In the genomic region with DNA sequence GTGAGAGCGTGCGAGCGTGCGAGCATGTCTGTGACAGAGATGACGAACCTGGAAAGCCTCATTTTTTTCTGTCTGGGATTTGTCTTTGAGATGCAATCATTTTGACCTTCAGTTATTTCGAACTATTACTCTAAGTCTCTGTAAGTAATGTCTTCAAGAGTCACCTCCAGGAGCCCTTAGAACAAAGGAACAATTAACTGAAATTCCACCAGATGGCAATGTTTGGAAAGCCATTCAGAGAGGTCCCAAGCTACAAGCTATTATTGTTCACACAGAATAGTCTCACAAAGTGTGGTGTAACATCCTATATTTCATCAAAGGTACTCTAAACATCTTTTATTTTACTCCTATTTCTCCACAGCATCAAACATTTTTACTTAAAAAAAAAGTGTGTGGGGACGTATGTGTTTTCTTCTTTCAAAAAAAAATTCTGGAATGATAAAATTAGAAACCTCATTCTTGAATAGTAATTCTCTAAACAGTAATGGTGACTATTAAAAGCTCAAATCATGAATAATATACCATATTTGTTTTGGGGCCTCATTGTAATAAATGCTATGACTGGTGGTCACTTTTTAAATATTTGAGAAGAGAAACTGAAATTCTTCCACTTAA, we compare ENCODE assay signal across 2 cellular contexts.
A peak's percentile ranks its signal among the peaks of the same experiment; 100 is the strongest.
TF ChIP-seq lines count a peak whose summit lies in the region.

No MANE protein-coding gene starts in this region.

TF ChIP-seq in HEK293, 187 proteins besides CTCF, POLR2A, EP300 and RAD21:
- TF ChIP-seq, protein P1, sequence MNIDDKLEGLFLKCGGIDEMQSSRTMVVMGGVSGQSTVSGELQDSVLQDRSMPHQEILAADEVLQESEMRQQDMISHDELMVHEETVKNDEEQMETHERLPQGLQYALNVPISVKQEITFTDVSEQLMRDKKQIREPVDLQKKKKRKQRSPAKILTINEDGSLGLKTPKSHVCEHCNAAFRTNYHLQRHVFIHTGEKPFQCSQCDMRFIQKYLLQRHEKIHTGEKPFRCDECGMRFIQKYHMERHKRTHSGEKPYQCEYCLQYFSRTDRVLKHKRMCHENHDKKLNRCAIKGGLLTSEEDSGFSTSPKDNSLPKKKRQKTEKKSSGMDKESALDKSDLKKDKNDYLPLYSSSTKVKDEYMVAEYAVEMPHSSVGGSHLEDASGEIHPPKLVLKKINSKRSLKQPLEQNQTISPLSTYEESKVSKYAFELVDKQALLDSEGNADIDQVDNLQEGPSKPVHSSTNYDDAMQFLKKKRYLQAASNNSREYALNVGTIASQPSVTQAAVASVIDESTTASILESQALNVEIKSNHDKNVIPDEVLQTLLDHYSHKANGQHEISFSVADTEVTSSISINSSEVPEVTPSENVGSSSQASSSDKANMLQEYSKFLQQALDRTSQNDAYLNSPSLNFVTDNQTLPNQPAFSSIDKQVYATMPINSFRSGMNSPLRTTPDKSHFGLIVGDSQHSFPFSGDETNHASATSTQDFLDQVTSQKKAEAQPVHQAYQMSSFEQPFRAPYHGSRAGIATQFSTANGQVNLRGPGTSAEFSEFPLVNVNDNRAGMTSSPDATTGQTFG (tag by site-specific recombination; IDR thresholded peaks at IDR 0.05; ENCODE audit: borderline replicate concordance), result no peak
- no peak for TF ChIP-seq ZNF510 (tag by site-specific recombination; IDR thresholded peaks at IDR 0.05; ENCODE audit: insufficient replicate concordance)
- peak; percentile 70 for TF ChIP-seq ZNF654 (tag by site-specific recombination; IDR thresholded peaks at IDR 0.05; ENCODE audit: low read depth)
- TF ChIP-seq, protein P2, sequence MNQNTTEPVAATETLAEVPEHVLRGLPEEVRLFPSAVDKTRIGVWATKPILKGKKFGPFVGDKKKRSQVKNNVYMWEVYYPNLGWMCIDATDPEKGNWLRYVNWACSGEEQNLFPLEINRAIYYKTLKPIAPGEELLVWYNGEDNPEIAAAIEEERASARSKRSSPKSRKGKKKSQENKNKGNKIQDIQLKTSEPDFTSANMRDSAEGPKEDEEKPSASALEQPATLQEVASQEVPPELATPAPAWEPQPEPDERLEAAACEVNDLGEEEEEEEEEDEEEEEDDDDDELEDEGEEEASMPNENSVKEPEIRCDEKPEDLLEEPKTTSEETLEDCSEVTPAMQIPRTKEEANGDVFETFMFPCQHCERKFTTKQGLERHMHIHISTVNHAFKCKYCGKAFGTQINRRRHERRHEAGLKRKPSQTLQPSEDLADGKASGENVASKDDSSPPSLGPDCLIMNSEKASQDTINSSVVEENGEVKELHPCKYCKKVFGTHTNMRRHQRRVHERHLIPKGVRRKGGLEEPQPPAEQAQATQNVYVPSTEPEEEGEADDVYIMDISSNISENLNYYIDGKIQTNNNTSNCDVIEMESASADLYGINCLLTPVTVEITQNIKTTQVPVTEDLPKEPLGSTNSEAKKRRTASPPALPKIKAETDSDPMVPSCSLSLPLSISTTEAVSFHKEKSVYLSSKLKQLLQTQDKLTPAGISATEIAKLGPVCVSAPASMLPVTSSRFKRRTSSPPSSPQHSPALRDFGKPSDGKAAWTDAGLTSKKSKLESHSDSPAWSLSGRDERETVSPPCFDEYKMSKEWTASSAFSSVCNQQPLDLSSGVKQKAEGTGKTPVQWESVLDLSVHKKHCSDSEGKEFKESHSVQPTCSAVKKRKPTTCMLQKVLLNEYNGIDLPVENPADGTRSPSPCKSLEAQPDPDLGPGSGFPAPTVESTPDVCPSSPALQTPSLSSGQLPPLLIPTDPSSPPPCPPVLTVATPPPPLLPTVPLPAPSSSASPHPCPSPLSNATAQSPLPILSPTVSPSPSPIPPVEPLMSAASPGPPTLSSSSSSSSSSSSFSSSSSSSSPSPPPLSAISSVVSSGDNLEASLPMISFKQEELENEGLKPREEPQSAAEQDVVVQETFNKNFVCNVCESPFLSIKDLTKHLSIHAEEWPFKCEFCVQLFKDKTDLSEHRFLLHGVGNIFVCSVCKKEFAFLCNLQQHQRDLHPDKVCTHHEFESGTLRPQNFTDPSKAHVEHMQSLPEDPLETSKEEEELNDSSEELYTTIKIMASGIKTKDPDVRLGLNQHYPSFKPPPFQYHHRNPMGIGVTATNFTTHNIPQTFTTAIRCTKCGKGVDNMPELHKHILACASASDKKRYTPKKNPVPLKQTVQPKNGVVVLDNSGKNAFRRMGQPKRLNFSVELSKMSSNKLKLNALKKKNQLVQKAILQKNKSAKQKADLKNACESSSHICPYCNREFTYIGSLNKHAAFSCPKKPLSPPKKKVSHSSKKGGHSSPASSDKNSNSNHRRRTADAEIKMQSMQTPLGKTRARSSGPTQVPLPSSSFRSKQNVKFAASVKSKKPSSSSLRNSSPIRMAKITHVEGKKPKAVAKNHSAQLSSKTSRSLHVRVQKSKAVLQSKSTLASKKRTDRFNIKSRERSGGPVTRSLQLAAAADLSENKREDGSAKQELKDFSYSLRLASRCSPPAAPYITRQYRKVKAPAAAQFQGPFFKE (tag by site-specific recombination; IDR thresholded peaks at IDR 0.05; ENCODE audit: borderline replicate concordance), result no peak
- TF ChIP-seq REPIN1 (tag by site-specific recombination; IDR thresholded peaks at IDR 0.05; ENCODE audit: low read depth), result no peak
- TF ChIP-seq, protein P3, sequence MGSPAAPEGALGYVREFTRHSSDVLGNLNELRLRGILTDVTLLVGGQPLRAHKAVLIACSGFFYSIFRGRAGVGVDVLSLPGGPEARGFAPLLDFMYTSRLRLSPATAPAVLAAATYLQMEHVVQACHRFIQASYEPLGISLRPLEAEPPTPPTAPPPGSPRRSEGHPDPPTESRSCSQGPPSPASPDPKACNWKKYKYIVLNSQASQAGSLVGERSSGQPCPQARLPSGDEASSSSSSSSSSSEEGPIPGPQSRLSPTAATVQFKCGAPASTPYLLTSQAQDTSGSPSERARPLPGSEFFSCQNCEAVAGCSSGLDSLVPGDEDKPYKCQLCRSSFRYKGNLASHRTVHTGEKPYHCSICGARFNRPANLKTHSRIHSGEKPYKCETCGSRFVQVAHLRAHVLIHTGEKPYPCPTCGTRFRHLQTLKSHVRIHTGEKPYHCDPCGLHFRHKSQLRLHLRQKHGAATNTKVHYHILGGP (tag by site-specific recombination; IDR thresholded peaks at IDR 0.05), result no peak

TF ChIP-seq in endothelial cell of umbilical vein, 7 proteins besides CTCF, POLR2A, EP300 and RAD21:
- TF ChIP-seq FOS (IDR thresholded peaks at IDR 0.05; ENCODE audit: borderline replicate concordance, insufficient read depth, low read length) (no peak), JUN (IDR thresholded peaks at IDR 0.05; ENCODE audit: borderline replicate concordance, insufficient read depth, insufficient read length, low read depth) (no peak), MYC (IDR thresholded peaks at IDR 0.05; ENCODE audit: low read depth, low read length) (no peak), GATA2 (IDR thresholded peaks at IDR 0.05; ENCODE audit: insufficient read depth, insufficient read length, low read depth, low read length) (no peak), POLR2AphosphoS5 (IDR thresholded peaks at IDR 0.05; ENCODE audit: insufficient read depth, low read depth, low read length) (no peak), EZH2 (IDR thresholded peaks at IDR 0.05; ENCODE audit: borderline replicate concordance, low read depth, low read length, severe bottlenecking) (no peak)
- TF ChIP-seq, protein P4, sequence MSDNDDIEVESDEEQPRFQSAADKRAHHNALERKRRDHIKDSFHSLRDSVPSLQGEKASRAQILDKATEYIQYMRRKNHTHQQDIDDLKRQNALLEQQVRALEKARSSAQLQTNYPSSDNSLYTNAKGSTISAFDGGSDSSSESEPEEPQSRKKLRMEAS (IDR thresholded peaks at IDR 0.05; ENCODE audit: insufficient read depth, insufficient read length), result no peak
